34 cellular contexts compared by ENCODE assay signal in genomic region chr12:73817161-73817560, GRCh38.
"Had no signal": no experiment of that assay in that cellular context is flagged by ENCODE, and none has a peak within 500 bp of the region (broad histone marks: within the 10 kb centered on the region; RNA-seq: fewer than 3 reads in every experiment).

No MANE protein-coding gene starts in this region.

- H3K9me3 ChIP-seq: ascending aorta had no signal

- H3K9me3 Mint-ChIP-seq: activated naive CD4-positive, alpha-beta T cell treated with anti-CD3 and anti-CD28 coated beads, Interleukin-2, amount 50 U/mL, for 24 hours; T-helper 1 cell treated with Interleukin-12 subunit alpha and Interleukin-12 subunit beta and Interleukin-4 antibody, amounts not matched to agents 30 μg/mL and 1 μg/mL, for 36 hours had no signal

- ATAC-seq: activated CD4-positive, alpha-beta T cell treated with anti-CD3 and anti-CD28 coated beads for 36 hours; activated CD4-positive, CD25-positive, alpha-beta regulatory T cell treated with anti-CD3 and anti-CD28 coated beads, Interleukin-2, amount 50 U/mL, for 24 hours; activated CD8-positive, alpha-beta memory T cell treated with anti-CD3 and anti-CD28 coated beads, Interleukin-2, amount 10 ng/mL, durations not matched to agents 7 days and 5 days; activated CD8-positive, alpha-beta T cell treated with anti-CD3 and anti-CD28 coated beads, Interleukin-2, amount 10 ng/mL, durations not matched to agents 7 days and 5 days; activated naive CD8-positive, alpha-beta T cell treated with anti-CD3 and anti-CD28 coated beads, Interleukin-2, amount 50 U/mL, for 24 hours had no signal

- H3K4me1 ChIP-seq: ascending aorta had no signal

- H3K27me3 ChIP-seq: ascending aorta had no signal

- DNase-seq: activated B cell treated with CpG ODN at 0.5 μM for 24 hours; activated CD4-positive, alpha-beta memory T cell treated with anti-CD3 and anti-CD28 coated beads, Interleukin-2, amount 10 ng/mL, durations not matched to agents 7 days and 5 days; activated CD4-positive, alpha-beta T cell treated with anti-CD3 and anti-CD28 coated beads for 1 hour; activated CD4-positive, alpha-beta T cell treated with anti-CD3 and anti-CD28 coated beads for 36 hours; activated CD4-positive, alpha-beta T cell treated with anti-CD3 and anti-CD28 coated beads for 48 hours; activated CD4-positive, alpha-beta T cell treated with anti-CD3 and anti-CD28 coated beads, Interleukin-2, amount 10 ng/mL, durations not matched to agents 7 days and 5 days; activated CD4-positive, alpha-beta T cell treated with anti-CD3 and anti-CD28 coated beads, Interleukin-2, amount 50 U/mL, for 48 hours; activated CD8-positive, alpha-beta memory T cell treated with anti-CD3 and anti-CD28 coated beads for 24 hours; activated CD8-positive, alpha-beta memory T cell treated with anti-CD3 and anti-CD28 coated beads, Interleukin-2, amount 10 ng/mL, durations not matched to agents 7 days and 5 days; activated CD8-positive, alpha-beta memory T cell treated with anti-CD3 and anti-CD28 coated beads, Interleukin-2, amount 50 U/mL, for 48 hours; activated CD8-positive, alpha-beta T cell treated with anti-CD3 and anti-CD28 coated beads, Interleukin-2, amount 10 ng/mL, durations not matched to agents 7 days and 5 days; activated effector memory CD4-positive, alpha-beta T cell treated with Interleukin-2 at 50 U/mL for 16 hours; activated gamma-delta T cell; activated naive CD4-positive, alpha-beta T cell treated with anti-CD3 and anti-CD28 coated beads, Interleukin-2, amount 10 ng/mL, durations not matched to agents 7 days and 5 days; activated naive CD4-positive, alpha-beta T cell treated with Interleukin-2 at 50 U/mL for 16 hours; activated naive CD8-positive, alpha-beta T cell treated with anti-CD3 and anti-CD28 coated beads, Interleukin-2, amount 10 ng/mL, durations not matched to agents 7 days and 5 days; activated naive CD8-positive, alpha-beta T cell treated with anti-CD3 and anti-CD28 coated beads, Interleukin-2, amount 50 U/mL, for 24 hours; activated T-cell treated with anti-CD3 and anti-CD28 coated beads, Interleukin-2, amount 50 U/mL, for 24 hours; activated T-cell treated with anti-CD3 and anti-CD28 coated beads, Interleukin-2, amount 50 U/mL, for 48 hours; amygdala; anterior cingulate cortex; central memory CD4-positive, alpha-beta T cell; T-helper 2 cell; T-helper 9 cell had no signal

- H3K27ac ChIP-seq: ascending aorta, VCaP had no signal

- H3K36me3 ChIP-seq: ascending aorta had no signal

- FAIRE-seq: TTC549 had no signal

- H3K4me3 ChIP-seq: ascending aorta had no signal

- H3K27me3 Mint-ChIP-seq: activated B cell treated with CpG ODN at 0.5 μM for 24 hours; activated CD4-positive, alpha-beta memory T cell treated with anti-CD3 and anti-CD28 coated beads, Interleukin-2, amount 10 ng/mL, durations not matched to agents 7 days and 5 days; activated CD4-positive, alpha-beta T cell treated with anti-CD3 and anti-CD28 coated beads for 36 hours; activated CD4-positive, alpha-beta T cell treated with anti-CD3 and anti-CD28 coated beads, Interleukin-2, amount 10 ng/mL, durations not matched to agents 7 days and 5 days; activated CD8-positive, alpha-beta memory T cell treated with anti-CD3 and anti-CD28 coated beads, Interleukin-2, amount 10 ng/mL, durations not matched to agents 7 days and 5 days; activated naive CD4-positive, alpha-beta T cell treated with anti-CD3 and anti-CD28 coated beads, Interleukin-2, amount 10 ng/mL, durations not matched to agents 7 days and 5 days; activated naive CD4-positive, alpha-beta T cell treated with anti-CD3 and anti-CD28 coated beads, Interleukin-2, amount 50 U/mL, for 24 hours; activated naive CD8-positive, alpha-beta T cell; activated naive CD8-positive, alpha-beta T cell treated with anti-CD3 and anti-CD28 coated beads, Interleukin-2, amount 10 ng/mL, durations not matched to agents 7 days and 5 days; activated naive CD8-positive, alpha-beta T cell treated with anti-CD3 and anti-CD28 coated beads, Interleukin-2, amount 50 U/mL, for 24 hours; activated T-cell treated with anti-CD3 and anti-CD28 coated beads, Interleukin-2, amount 50 U/mL, for 24 hours had no signal

- H3K27ac Mint-ChIP-seq: activated B cell treated with CpG ODN at 0.5 μM for 24 hours; activated CD4-positive, alpha-beta memory T cell treated with anti-CD3 and anti-CD28 coated beads, Interleukin-2, amount 10 ng/mL, durations not matched to agents 7 days and 5 days; activated CD4-positive, alpha-beta T cell treated with anti-CD3 and anti-CD28 coated beads for 36 hours; activated CD4-positive, alpha-beta T cell treated with anti-CD3 and anti-CD28 coated beads, Interleukin-2, amount 10 ng/mL, durations not matched to agents 7 days and 5 days; activated CD8-positive, alpha-beta memory T cell treated with anti-CD3 and anti-CD28 coated beads, Interleukin-2, amount 10 ng/mL, durations not matched to agents 7 days and 5 days; activated CD8-positive, alpha-beta T cell treated with anti-CD3 and anti-CD28 coated beads, Interleukin-2, amount 10 ng/mL, durations not matched to agents 7 days and 5 days; activated naive CD4-positive, alpha-beta T cell treated with anti-CD3 and anti-CD28 coated beads, Interleukin-2, amount 10 ng/mL, durations not matched to agents 7 days and 5 days; activated naive CD4-positive, alpha-beta T cell treated with anti-CD3 and anti-CD28 coated beads, Interleukin-2, amount 50 U/mL, for 24 hours; activated naive CD8-positive, alpha-beta T cell; activated naive CD8-positive, alpha-beta T cell treated with anti-CD3 and anti-CD28 coated beads, Interleukin-2, amount 10 ng/mL, durations not matched to agents 7 days and 5 days; activated naive CD8-positive, alpha-beta T cell treated with anti-CD3 and anti-CD28 coated beads, Interleukin-2, amount 50 U/mL, for 24 hours; activated T-cell treated with anti-CD3 and anti-CD28 coated beads, Interleukin-2, amount 50 U/mL, for 24 hours; activated T-helper 2 cell treated with anti-CD3 and anti-CD28 coated beads, Interferon-gamma antibody, Interleukin-2, Interleukin-4, amounts not matched to agents 10 μg/mL and 5 μg/mL and 100 μg/mL, durations not matched to agents 14 hours and 24 hours and 36 hours; brain; T-helper 1 cell treated with Interleukin-12 subunit alpha and Interleukin-12 subunit beta and Interleukin-4 antibody, amounts not matched to agents 30 μg/mL and 1 μg/mL, for 36 hours; T-helper 2 cell treated with Interferon-gamma antibody and Interleukin-4, amounts not matched to agents 5 μg/mL and 100 μg/mL, for 36 hours had no signal

- H3K4me3 Mint-ChIP-seq: activated B cell treated with CpG ODN at 0.5 μM for 24 hours; activated CD4-positive, alpha-beta memory T cell treated with anti-CD3 and anti-CD28 coated beads, Interleukin-2, amount 10 ng/mL, durations not matched to agents 7 days and 5 days; activated CD4-positive, alpha-beta T cell treated with anti-CD3 and anti-CD28 coated beads for 36 hours; activated CD4-positive, alpha-beta T cell treated with anti-CD3 and anti-CD28 coated beads, Interleukin-2, amount 10 ng/mL, durations not matched to agents 7 days and 5 days; activated CD8-positive, alpha-beta memory T cell treated with anti-CD3 and anti-CD28 coated beads, Interleukin-2, amount 10 ng/mL, durations not matched to agents 7 days and 5 days; activated CD8-positive, alpha-beta T cell treated with anti-CD3 and anti-CD28 coated beads, Interleukin-2, amount 10 ng/mL, durations not matched to agents 7 days and 5 days; activated naive CD4-positive, alpha-beta T cell treated with anti-CD3 and anti-CD28 coated beads, Interleukin-2, amount 10 ng/mL, durations not matched to agents 7 days and 5 days; activated naive CD4-positive, alpha-beta T cell treated with anti-CD3 and anti-CD28 coated beads, Interleukin-2, amount 50 U/mL, for 24 hours; activated naive CD8-positive, alpha-beta T cell; activated naive CD8-positive, alpha-beta T cell treated with anti-CD3 and anti-CD28 coated beads, Interleukin-2, amount 10 ng/mL, durations not matched to agents 7 days and 5 days; activated naive CD8-positive, alpha-beta T cell treated with anti-CD3 and anti-CD28 coated beads, Interleukin-2, amount 50 U/mL, for 24 hours; activated T-cell treated with anti-CD3 and anti-CD28 coated beads, Interleukin-2, amount 50 U/mL, for 24 hours; brain; T-helper 1 cell treated with Interleukin-12 subunit alpha and Interleukin-12 subunit beta and Interleukin-4 antibody, amounts not matched to agents 30 μg/mL and 1 μg/mL, for 36 hours; T-helper 2 cell treated with Interferon-gamma antibody and Interleukin-4, amounts not matched to agents 5 μg/mL and 100 μg/mL, for 36 hours had no signal

- H3K4me1 Mint-ChIP-seq: activated B cell treated with CpG ODN at 0.5 μM for 24 hours; activated CD4-positive, alpha-beta memory T cell treated with anti-CD3 and anti-CD28 coated beads, Interleukin-2, amount 10 ng/mL, durations not matched to agents 7 days and 5 days; activated CD4-positive, alpha-beta T cell treated with anti-CD3 and anti-CD28 coated beads for 36 hours; activated CD4-positive, alpha-beta T cell treated with anti-CD3 and anti-CD28 coated beads, Interleukin-2, amount 10 ng/mL, durations not matched to agents 7 days and 5 days; activated CD8-positive, alpha-beta memory T cell treated with anti-CD3 and anti-CD28 coated beads, Interleukin-2, amount 10 ng/mL, durations not matched to agents 7 days and 5 days; activated naive CD4-positive, alpha-beta T cell treated with anti-CD3 and anti-CD28 coated beads, Interleukin-2, amount 10 ng/mL, durations not matched to agents 7 days and 5 days; activated naive CD4-positive, alpha-beta T cell treated with anti-CD3 and anti-CD28 coated beads, Interleukin-2, amount 50 U/mL, for 24 hours; activated naive CD8-positive, alpha-beta T cell treated with anti-CD3 and anti-CD28 coated beads, Interleukin-2, amount 10 ng/mL, durations not matched to agents 7 days and 5 days; activated naive CD8-positive, alpha-beta T cell treated with anti-CD3 and anti-CD28 coated beads, Interleukin-2, amount 50 U/mL, for 24 hours had no signal

- H3K36me3 Mint-ChIP-seq: activated CD8-positive, alpha-beta memory T cell treated with anti-CD3 and anti-CD28 coated beads, Interleukin-2, amount 10 ng/mL, durations not matched to agents 7 days and 5 days; activated naive CD4-positive, alpha-beta T cell treated with anti-CD3 and anti-CD28 coated beads, Interleukin-2, amount 10 ng/mL, durations not matched to agents 7 days and 5 days; activated naive CD4-positive, alpha-beta T cell treated with anti-CD3 and anti-CD28 coated beads, Interleukin-2, amount 50 U/mL, for 24 hours; activated naive CD8-positive, alpha-beta T cell; activated naive CD8-positive, alpha-beta T cell treated with anti-CD3 and anti-CD28 coated beads, Interleukin-2, amount 10 ng/mL, durations not matched to agents 7 days and 5 days; brain had no signal
